In the genomic region with DNA sequence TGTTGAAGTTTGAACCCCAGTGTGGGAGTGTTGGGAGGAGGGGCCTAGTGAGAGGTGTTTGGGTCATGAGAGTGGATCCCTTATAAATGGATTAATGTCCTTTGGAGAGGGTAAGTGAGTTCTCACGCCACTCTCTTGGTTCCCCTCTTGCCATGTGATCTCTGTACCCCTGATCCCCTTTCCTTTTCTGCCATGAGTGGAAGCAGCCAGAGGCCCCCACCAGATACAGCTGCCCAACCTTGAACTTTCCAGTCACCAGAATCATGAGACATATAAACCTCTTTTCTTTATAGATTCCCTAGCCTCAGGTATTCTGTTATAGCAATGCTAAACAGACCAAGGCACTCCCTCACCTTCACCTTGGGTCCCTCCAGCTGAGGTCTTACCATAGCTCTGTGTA, we compare ENCODE assay signal across 23 cellular contexts. TPM values are rescaled to one million over a fixed set of nuclear protein-coding genes. Genes with fewer than 3 reads are reported as not detected.
"Had no signal": no experiment of that assay in that cellular context is flagged by ENCODE, and none has a peak within 500 bp of the region (broad histone marks: within the 10 kb centered on the region; RNA-seq: fewer than 3 reads in every experiment).

No MANE protein-coding gene starts in this region.

- H3K4me3 Mint-ChIP-seq: activated B cell treated with CpG ODN at 0.5 μM for 24 hours; activated T-cell treated with anti-CD3 and anti-CD28 coated beads, Interleukin-2, amount 50 U/mL, for 72 hours; naive thymus-derived CD8-positive, alpha-beta T cell; neural progenitor cell; T-helper 2 cell treated with Interferon-gamma antibody and Interleukin-4, amounts not matched to agents 5 μg/mL and 100 μg/mL, for 36 hours had no signal

- H3K4me1 ChIP-seq: colonic mucosa, neural progenitor cell had no signal

- H3K27ac Mint-ChIP-seq: activated B cell treated with CpG ODN at 0.5 μM for 24 hours; activated naive CD4-positive, alpha-beta T cell treated with anti-CD3 and anti-CD28 coated beads, Interleukin-2, amount 50 U/mL, for 72 hours; activated T-cell treated with anti-CD3 and anti-CD28 coated beads, Interleukin-2, amount 50 U/mL, for 72 hours; naive thymus-derived CD8-positive, alpha-beta T cell; neural progenitor cell; T-helper 2 cell treated with Interferon-gamma antibody and Interleukin-4, amounts not matched to agents 5 μg/mL and 100 μg/mL, for 36 hours had no signal

- H3K27me3 ChIP-seq: colonic mucosa, right atrium auricular region had no signal

- H3K9me3 Mint-ChIP-seq: T-helper 2 cell treated with Interferon-gamma antibody and Interleukin-4, amounts not matched to agents 5 μg/mL and 100 μg/mL, for 36 hours had no signal

- H3K9me3 ChIP-seq: colonic mucosa had no signal

- H3K4me1 Mint-ChIP-seq: activated B cell treated with CpG ODN at 0.5 μM for 24 hours; naive thymus-derived CD8-positive, alpha-beta T cell had no signal

- H3K4me2 ChIP-seq: neural progenitor cell had no signal

- DNase-seq: activated B cell treated with CpG ODN at 0.5 μM for 24 hours; activated CD4-positive, alpha-beta T cell treated with anti-CD3 and anti-CD28 coated beads, Interleukin-2, amount 50 U/mL, for 1 hour; activated naive CD4-positive, alpha-beta T cell; activated T-cell treated with anti-CD3 and anti-CD28 coated beads for 4 hours; activated T-cell treated with anti-CD3 and anti-CD28 coated beads, Interleukin-2, amount 50 U/mL, for 72 hours; cerebellar nuclear complex; colonic mucosa; effector memory CD4-positive, alpha-beta T cell; foreskin fibroblast; kidney glomerular epithelial cell; naive thymus-derived CD8-positive, alpha-beta T cell; occipital lobe; stimulated activated CD4-positive, alpha-beta T cell treated with anti-CD3 and anti-CD28 coated beads, Interleukin-2, amount 100 ng/mL, for 48 hours; stimulated activated naive CD8-positive, alpha-beta T cell treated with anti-CD3 and anti-CD28 coated beads, Interleukin-15, Interleukin-2, amounts not matched to agents 100 U/mL and 50 U/mL, for 24 hours; T-helper 1 cell had no signal

- ATAC-seq: activated naive CD4-positive, alpha-beta T cell treated with anti-CD3 and anti-CD28 coated beads, Interleukin-2, amount 50 U/mL, for 72 hours; activated T-cell treated with anti-CD3 and anti-CD28 coated beads, Interleukin-2, amount 50 U/mL, for 72 hours; left lobe of liver; naive thymus-derived CD8-positive, alpha-beta T cell; stimulated activated naive CD8-positive, alpha-beta T cell treated with anti-CD3 and anti-CD28 coated beads, Interleukin-15, Interleukin-2, amounts not matched to agents 100 U/mL and 50 U/mL, for 24 hours had no signal

- H3K36me3 ChIP-seq: colonic mucosa, heart left ventricle, neural progenitor cell, right atrium auricular region had no signal

- H3K36me3 Mint-ChIP-seq: naive thymus-derived CD8-positive, alpha-beta T cell; neural progenitor cell had no signal

- H3K4me3 ChIP-seq: colonic mucosa, heart left ventricle, lung, neural progenitor cell, right atrium auricular region had no signal

- H2AFZ ChIP-seq: neural progenitor cell had no signal

- H3K27ac ChIP-seq: colonic mucosa, neural progenitor cell, right atrium auricular region had no signal

- H3K9ac ChIP-seq: neural progenitor cell had no signal

RNA-seq across cellular contexts. Expression of a gene that starts 7.4 kb away (rescaled TPM):
- total RNA-seq: activated B cell treated with CpG ODN at 0.5 μM for 24 hours; activated naive CD4-positive, alpha-beta T cell treated with anti-CD3 and anti-CD28 coated beads, Interleukin-2, amount 50 U/mL, for 72 hours; activated T-cell treated with anti-CD3 and anti-CD28 coated beads, Interleukin-2, amount 50 U/mL, for 72 hours; left lobe of liver; naive thymus-derived CD8-positive, alpha-beta T cell; occipital lobe; pulmonary artery endothelial cell; right atrium auricular region had no signal
- polyA plus RNA-seq: heart left ventricle; naive thymus-derived CD8-positive, alpha-beta T cell had no signal
